ENCODE assay signal across 8 cellular contexts in genomic region chr13:74134226-74134776, GRCh38. TPM values are rescaled to one million over a fixed set of nuclear protein-coding genes. Genes with fewer than 3 reads are reported as not detected.
A peak's percentile ranks its signal among the peaks of the same experiment; 100 is the strongest.
DNase-seq lines count a peak whose midpoint lies in the region; ATAC-seq and TF ChIP-seq lines count a peak whose summit lies in the region.

KLF12 (minus strand) TSS chr13:74134404.

- no peaks in the 10 kb centered on the region for H3K27me3 Mint-ChIP-seq in chondrocyte (ENCODE audit: low read depth)

- TF ChIP-seq CTCF in AG09319 (IDR thresholded peaks at IDR 0.05; ENCODE audit: low read depth, low read length) (no peak), chondrocyte (IDR thresholded peaks at IDR 0.05) (no peak)

- DNase-seq in AG09319 (ENCODE audit: extremely low read depth, low read depth), result peak; percentile 86
- peak; percentile 90 for DNase-seq in NCI-H345 treated with DMSO at 0.1 percent for 48 hours (lab: John Stamatoyannopoulos, UW; ENCODE audit: unreplicated experiment)
- peak; percentile 83 to 85 for DNase-seq in activated CD4-positive, alpha-beta T cell treated with anti-CD3 and anti-CD28 coated beads for 24 hours (ENCODE audit: low read depth in 2 of 2)
- peak; percentile 95 for DNase-seq in chondrocyte (ENCODE audit: low spot score)
- peak; percentile 92 for DNase-seq in left lobe of liver (ENCODE audit: low spot score)
- peak; percentile 85 for DNase-seq in stimulated activated CD4-positive, alpha-beta T cell treated with anti-CD3 and anti-CD28 coated beads, Interleukin-2, amount 100 ng/mL, for 4 hours (ENCODE audit: low read depth)

- peaks cover 25% of the 10 kb centered on the region for H3K4me1 Mint-ChIP-seq in chondrocyte (ENCODE audit: low read depth)

- H3K9me3 Mint-ChIP-seq in chondrocyte (ENCODE audit: low read depth), result no peaks in the 10 kb centered on the region

- ATAC-seq in GM19035 (IDR thresholded peaks at IDR 0.05; ENCODE audit: unreplicated experiment) (peak; percentile 62), HG03196 (IDR thresholded peaks at IDR 0.05; ENCODE audit: unreplicated experiment) (peak; percentile 69), left lobe of liver (peak; percentile 71)

- H3K27ac Mint-ChIP-seq in chondrocyte (ENCODE audit: unreplicated experiment), result peak within 1 kb of the TSS; percentile 99

- no peaks in the 10 kb centered on the region for H3K36me3 Mint-ChIP-seq in chondrocyte (ENCODE audit: low read depth)

- peak within 1 kb of the TSS; percentile 95 for H3K4me3 Mint-ChIP-seq in chondrocyte (ENCODE audit: unreplicated experiment)

RNA-seq across cellular contexts. Expression of gene KLF12, which starts in this region (rescaled TPM):
- total RNA-seq in chondrocyte (25.2 to 29.0 TPM (median 28.4 TPM) in 3 replicates), left lobe of liver (15.7 TPM)

Comparison
In these comparisons a context has a peak if more than half of its experiments do, and no peak if none do; other contexts are left out.
1. Peak in every context shown above with its lines: DNase-seq and ATAC-seq.